8 cellular contexts compared by ENCODE assay signal in the genomic region with DNA sequence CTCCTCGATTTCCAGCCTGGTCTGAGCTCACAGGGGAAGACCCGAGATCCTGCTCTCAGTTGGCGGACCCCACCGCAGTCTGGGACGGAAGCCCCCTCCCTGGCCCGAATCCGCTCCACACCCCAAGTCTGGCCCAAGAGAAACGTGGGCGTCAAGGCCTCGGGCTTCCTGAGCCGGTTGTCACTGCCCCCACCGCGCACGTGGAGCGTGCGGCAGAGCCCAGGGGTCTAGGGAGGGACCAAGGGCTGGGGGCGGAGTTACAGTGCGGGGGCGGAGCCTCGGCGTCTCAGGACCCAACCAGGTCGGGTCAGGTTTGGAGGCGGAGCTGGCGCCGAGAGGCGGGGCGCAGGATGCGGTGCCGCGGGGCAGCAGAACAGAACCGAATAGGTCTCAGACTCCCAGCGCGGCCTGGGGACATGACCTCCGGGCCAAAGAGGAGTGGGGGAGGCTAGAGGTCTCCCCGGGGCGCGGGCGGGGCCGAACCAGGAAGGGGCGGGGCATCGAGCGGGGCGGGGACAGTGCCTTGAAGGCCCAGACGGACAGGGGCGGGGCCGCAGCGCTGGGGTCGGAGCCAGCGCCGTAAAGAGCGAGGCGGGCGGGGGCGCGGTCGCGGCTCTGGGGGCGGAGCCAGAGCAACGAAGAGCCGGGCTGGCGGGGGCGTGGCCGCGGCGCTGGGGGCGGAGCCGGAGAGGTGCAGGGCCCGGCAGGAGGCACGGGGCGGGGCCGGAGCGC. TPM values are rescaled to one million over a fixed set of nuclear protein-coding genes. Genes with fewer than 3 reads are reported as not detected.
A peak's percentile ranks its signal among the peaks of the same experiment; 100 is the strongest.
DNase-seq lines count a peak whose midpoint lies in the region; TF ChIP-seq lines count a peak whose summit lies in the region.

No MANE protein-coding gene starts in this region.

- H3F3A ChIP-seq in MM.1S (ENCODE audit: insufficient read depth, low read length), result peaks cover 7% of the 10 kb centered on the region

- no peak overlapping the region for H3K4ac ChIP-seq in H9 (ENCODE audit: low read depth, low read length)

- H3K9ac ChIP-seq in H9 (ENCODE audit: extremely low read depth, insufficient read length, low read length) (no peak overlapping the region), MM.1S (ENCODE audit: low read length) (peak overlapping the region; percentile 50; the same call in 1 of the 2 replicates), SK-N-MC (ENCODE audit: insufficient read length) (no peak overlapping the region)

- H3K27ac ChIP-seq in H9 (ENCODE audit: insufficient read length, low read depth, low read length) (no peak overlapping the region), MM.1S (ENCODE audit: low read length) (peak overlapping the region; percentile 35; the same call in 1 of the 2 replicates), SK-N-MC (no peak overlapping the region), osteoblast (ENCODE audit: low read depth, low read length) (no peak overlapping the region), testis (peak overlapping the region; percentile 49 to 73)

- H3K23me2 ChIP-seq in H9 (ENCODE audit: insufficient read length, low read depth, low read length, poor library complexity, severe bottlenecking), result peaks cover 9% of the 10 kb centered on the region

- no peak overlapping the region for H3K18ac ChIP-seq in H9 (ENCODE audit: insufficient read length, low read depth, low read length)

- no peak overlapping the region for H4K8ac ChIP-seq in H9 (replicated peaks; ENCODE audit: insufficient read length, low read depth, low read length)

- H3K36me3 ChIP-seq in MM.1S (replicated peaks; ENCODE audit: insufficient read depth, low read length) (no peaks in the 10 kb centered on the region), SK-N-MC (ENCODE audit: insufficient read depth, low read length) (no peaks in the 10 kb centered on the region), osteoblast (ENCODE audit: insufficient read depth, low read length) (no peaks in the 10 kb centered on the region), testis (ENCODE audit: low read depth, missing control alignments) (no peaks in the 10 kb centered on the region)

- no peak for TF ChIP-seq POLR2A in testis (IDR thresholded peaks at IDR 0.05)

- no peak overlapping the region for H4K5ac ChIP-seq in H9 (ENCODE audit: insufficient read length, low read depth, low read length)

- H3K4me3 Mint-ChIP-seq in H9 (peak overlapping the region; percentile 74 to 82), glutamatergic neuron (ENCODE audit: unreplicated experiment) (peak overlapping the region; percentile 71)
- peak overlapping the region; percentile 82 for H3K4me3 Mint-ChIP-seq in activated naive CD8-positive, alpha-beta T cell

- H3K56ac ChIP-seq in H9 (ENCODE audit: insufficient read length, low read depth, low read length), result no peak overlapping the region

- no peak overlapping the region for H2BK12ac ChIP-seq in H9 (ENCODE audit: insufficient read length, low read depth, low read length)

- H3K79me2 ChIP-seq in H9 (ENCODE audit: insufficient read depth, low read length) (no peaks in the 10 kb centered on the region), MM.1S (ENCODE audit: low read length) (peaks cover 29% of the 10 kb centered on the region), osteoblast (ENCODE audit: insufficient read depth, low read length) (no peaks in the 10 kb centered on the region)

- H2BK5ac ChIP-seq in H9 (ENCODE audit: insufficient read length, low read length), result no peak overlapping the region

- peaks cover 6 to 19% of the 10 kb centered on the region in 2 experiments; a peak in 3 of 4 replicates for H3K4me1 Mint-ChIP-seq in H9
- H3K4me1 Mint-ChIP-seq in activated naive CD8-positive, alpha-beta T cell (ENCODE audit: low read depth), result peaks cover 22% of the 10 kb centered on the region
- peaks cover 7% of the 10 kb centered on the region for H3K4me1 Mint-ChIP-seq in glutamatergic neuron (ENCODE audit: low read depth, unreplicated experiment)

- no peak overlapping the region for H2AFZ ChIP-seq in H9 (ENCODE audit: low read length)
- 0 out of 2 replicates have a peak overlapping the region, but pooled peaks have one; percentile 31 for H2AFZ ChIP-seq in MM.1S (ENCODE audit: low read length)
- peak overlapping the region; percentile 81 for H2AFZ ChIP-seq in osteoblast (ENCODE audit: low read length)

- H3K4me3 ChIP-seq in MM.1S (ENCODE audit: low read length), result peak overlapping the region; percentile 61
- peak overlapping the region; percentile 79 for H3K4me3 ChIP-seq in SK-N-MC
- H3K4me3 ChIP-seq in osteoblast (ENCODE audit: insufficient read depth, low read length), result peak overlapping the region; percentile 76
- peak overlapping the region; percentile 56 to 64 for H3K4me3 ChIP-seq in testis

- H3K27me3 Mint-ChIP-seq in H9 (ENCODE audit: low read depth) (peaks cover 74% of the 10 kb centered on the region), glutamatergic neuron (ENCODE audit: unreplicated experiment) (peaks cover 3% of the 10 kb centered on the region)
- H3K27me3 Mint-ChIP-seq in activated naive CD8-positive, alpha-beta T cell, result no peaks in the 10 kb centered on the region

- no peak overlapping the region for H2AK5ac ChIP-seq in H9 (ENCODE audit: insufficient read length, low read length)

- H3K9me3 Mint-ChIP-seq in H9 (no peaks in the 10 kb centered on the region; a peak in 1 of 5 replicates), glutamatergic neuron (ENCODE audit: unreplicated experiment) (peaks cover 2% of the 10 kb centered on the region)
- H3K9me3 Mint-ChIP-seq in activated naive CD8-positive, alpha-beta T cell (ENCODE audit: low read depth), result no peaks in the 10 kb centered on the region

- H3K9me3 ChIP-seq in H9 (ENCODE audit: control insufficient read depth, low read depth, low read length) (no peaks in the 10 kb centered on the region), MM.1S (replicated peaks; ENCODE audit: insufficient read depth, low read length) (no peaks in the 10 kb centered on the region), SK-N-MC (ENCODE audit: low read depth, low read length) (no peaks in the 10 kb centered on the region), osteoblast (ENCODE audit: low read depth, low read length) (no peaks in the 10 kb centered on the region), testis (no peaks in the 10 kb centered on the region)

- H3K14ac ChIP-seq in H9 (ENCODE audit: insufficient read depth, low read length), result 0 out of 2 replicates have a peak overlapping the region, but pooled peaks have one; percentile 78

- no peaks in the 10 kb centered on the region for H3K79me1 ChIP-seq in H9 (ENCODE audit: insufficient read depth, low read depth, low read length, poor library complexity, severe bottlenecking)

- H3K27ac Mint-ChIP-seq in H9 (peak overlapping the region in 1 of 3 experiments; percentile 63; a peak in 1 of 7 replicates), glutamatergic neuron (ENCODE audit: unreplicated experiment) (no peak overlapping the region)
- peak overlapping the region; percentile 88 for H3K27ac Mint-ChIP-seq in activated naive CD8-positive, alpha-beta T cell

- H3K4me2 ChIP-seq in H9 (ENCODE audit: insufficient read depth, insufficient read length, low read length), result no peak overlapping the region
- H3K4me2 ChIP-seq in MM.1S (ENCODE audit: low read depth, low read length), result peak overlapping the region; percentile 65; the same call in 1 of the 2 replicates
- H3K4me2 ChIP-seq in osteoblast (ENCODE audit: insufficient read depth, low read length), result peak overlapping the region; percentile 63

- H2BK20ac ChIP-seq in H9 (ENCODE audit: low read depth, low read length, poor library complexity, severe bottlenecking), result no peak overlapping the region

- H3K36me3 Mint-ChIP-seq in H9 (ENCODE audit: insufficient read depth in 1 of 3, low read depth in 3 of 3) (no peaks in the 10 kb centered on the region), glutamatergic neuron (ENCODE audit: unreplicated experiment) (no peaks in the 10 kb centered on the region)
- no peaks in the 10 kb centered on the region for H3K36me3 Mint-ChIP-seq in activated naive CD8-positive, alpha-beta T cell

- H3K9me2 ChIP-seq in MM.1S (replicated peaks; ENCODE audit: insufficient read depth, low read length), result no peaks in the 10 kb centered on the region

- DNase-seq in ELR (ENCODE audit: low read depth), result peak; percentile 94
- DNase-seq in H9, result peak; percentile 96
- DNase-seq in MM.1S, result peak; percentile 88
- peak; percentile 28 for DNase-seq in SK-N-MC (ENCODE audit: low read depth, low spot score)
- DNase-seq in glutamatergic neuron, result peak; percentile 99
- peak; percentile 100 for DNase-seq in osteoblast (ENCODE audit: insufficient read length, low spot score, missing footprints)
- DNase-seq in testis, result peak; percentile 98

- intact Hi-C loops in testis (cut with DNase I; ENCODE audit: low total_unique reads), result no loop called here

- WGBS in H9 (ENCODE audit: extremely low coverage, insufficient read length, low lambda C conversion rate), result no CpG with 5 or more reads among the region's 72 CpGs
- 1% methylated on average over 31 to 48 of the region's 72 CpGs for WGBS in testis, 2 donors

- TF ChIP-seq CTCF in H9 (conservative IDR thresholded peaks at IDR 0.05), result no peak
- TF ChIP-seq CTCF in MM.1S (IDR thresholded peaks at IDR 0.05; ENCODE audit: low read length), result no peak
- no peak for TF ChIP-seq CTCF in glutamatergic neuron (IDR thresholded peaks at IDR 0.05; ENCODE audit: partially characterized antibody, unreplicated experiment)
- TF ChIP-seq CTCF in osteoblast (IDR thresholded peaks at IDR 0.05; ENCODE audit: extremely low read depth, low read depth, low read length), result no peak
- no peak for TF ChIP-seq CTCF in testis (IDR thresholded peaks at IDR 0.05)

- H3K4me1 ChIP-seq in H9 (ENCODE audit: insufficient read depth, low read length) (no peaks in the 10 kb centered on the region), MM.1S (ENCODE audit: low read length) (peaks cover 6% of the 10 kb centered on the region; the same call in 1 of the 2 replicates), osteoblast (ENCODE audit: insufficient read depth, low read length) (peaks cover 14% of the 10 kb centered on the region), testis (peaks cover 22% of the 10 kb centered on the region)

- no peak overlapping the region for H4K91ac ChIP-seq in H9 (ENCODE audit: insufficient read length, low read depth, low read length)

- H4K20me1 ChIP-seq in H9 (ENCODE audit: control insufficient read depth, insufficient read depth, insufficient read length) (no peaks in the 10 kb centered on the region), MM.1S (ENCODE audit: insufficient read depth, low read length) (no peaks in the 10 kb centered on the region), osteoblast (ENCODE audit: insufficient read depth, low read length) (peaks cover 7% of the 10 kb centered on the region)

- H3T11ph ChIP-seq in H9 (ENCODE audit: low read length), result no peak overlapping the region

- H3K27me3 ChIP-seq in H9 (ENCODE audit: insufficient read depth, low read length) (peaks cover 34% of the 10 kb centered on the region), MM.1S (replicated peaks; ENCODE audit: insufficient read depth, low read length) (peaks cover 16% of the 10 kb centered on the region; the same call in 1 of the 2 replicates), osteoblast (ENCODE audit: insufficient read depth, low read length) (peaks cover 20% of the 10 kb centered on the region), testis (no peaks in the 10 kb centered on the region)

- no peak overlapping the region for H2BK15ac ChIP-seq in H9 (ENCODE audit: low read depth, low read length)

- no peak overlapping the region for H3K23ac ChIP-seq in H9 (ENCODE audit: insufficient read length, low read depth, low read length)

- H2BK120ac ChIP-seq in H9 (ENCODE audit: low read depth, low read length, poor library complexity, severe bottlenecking), result no peak overlapping the region

RNA-seq across cellular contexts. Expression of a gene that starts 0.4 kb away (rescaled TPM):
- total RNA-seq in H9 (2021) (3.6 and 4.7 TPM in 2 replicates), glutamatergic neuron (ENCODE audit: unreplicated experiment) (11.1 TPM), osteoblast (0.88 and 2.2 TPM in 2 replicates), testis (10 to 100 TPM; 23.9 to 25.1 TPM)
- 12.8 TPM for polyA plus RNA-seq in testis (ENCODE audit: insufficient read depth, low read depth, low replicate concordance)

Comparison
In these comparisons a context has a peak if more than half of its experiments do, and no peak if none do; other contexts are left out.
1. DNase-seq: peak in every context shown above with its lines; median percentile 100 in osteoblast; 99 in glutamatergic neuron; 98 in testis; 96 in H9; 94 in ELR; 88 in MM.1S; 28 in SK-N-MC.
2. H3K27ac ChIP-seq: peak in MM.1S (single experiment) and testis (2 of 2); none in H9 (single experiment), SK-N-MC (single experiment) and osteoblast (single experiment).
3. Peak in every context shown above with its lines, with median percentiles within 50 percentile points of each other: H3K4me3 Mint-ChIP-seq and H3K4me3 ChIP-seq.